1 cellular context compared by ENCODE assay signal in genomic region chr16:2267913-2268666, GRCh38.
TF ChIP-seq lines count a peak whose summit lies in the region.

Gene RNPS1, minus strand, starts transcription at chr16:2268126. Its CDS starts 3,483 bp downstream, at chr16:2264643.

TF ChIP-seq in HepG2, 621 proteins besides CTCF, POLR2A, EP300 and RAD21 (continued from another document and continues in another):
- TF ChIP-seq ZNF687 (CRISPR knock-in tag; IDR thresholded peaks at IDR 0.05) (peak; percentile 91), ZNF335 (CRISPR knock-in tag; IDR thresholded peaks at IDR 0.05) (peak; percentile 88), PHF5A (CRISPR knock-in tag; IDR thresholded peaks at IDR 0.05; ENCODE audit: low read depth, unreplicated experiment) (no peak), TFAP4 (IDR thresholded peaks at IDR 0.05; ENCODE audit: borderline replicate concordance, low read depth) (peak; percentile 53; the same call in 1 of the 2 replicates), PRDM4 (CRISPR knock-in tag; IDR thresholded peaks at IDR 0.05; ENCODE audit: borderline replicate concordance) (no peak), HOXA5 (CRISPR knock-in tag; IDR thresholded peaks at IDR 0.05) (peak; percentile 67; the same call in 1 of the 2 replicates), MATR3 (CRISPR knock-in tag; IDR thresholded peaks at IDR 0.05) (no peak), ZEB1 (IDR thresholded peaks at IDR 0.05; ENCODE audit: insufficient replicate concordance, low read depth) (peak; percentile 75), ZNF7 (CRISPR knock-in tag; IDR thresholded peaks at IDR 0.05) (no peak), ZNF430 (CRISPR knock-in tag; IDR thresholded peaks at IDR 0.05) (peak; percentile 83), ZNF574 (CRISPR knock-in tag; IDR thresholded peaks at IDR 0.05) (peak; percentile 80), THAP7 (CRISPR knock-in tag; IDR thresholded peaks at IDR 0.05) (peak; percentile 89; the same call in 1 of the 2 replicates), ZKSCAN1 (IDR thresholded peaks at IDR 0.05; ENCODE audit: low read length) (no peak), ZNF615 (CRISPR knock-in tag; IDR thresholded peaks at IDR 0.05; ENCODE audit: borderline replicate concordance) (peak; percentile 80; the same call in 1 of the 2 replicates), CHD2 (IDR thresholded peaks at IDR 0.05; ENCODE audit: low read depth, low read length) (0 out of 2 replicates have a peak, but pooled peaks have one; percentile 16), MZF1 (CRISPR knock-in tag; IDR thresholded peaks at IDR 0.05; ENCODE audit: borderline replicate concordance) (0 out of 2 replicates have a peak, but pooled peaks have one; percentile 28), TRIM24 (CRISPR knock-in tag; IDR thresholded peaks at IDR 0.05) (no peak), SNRNP70 (IDR thresholded peaks at IDR 0.05; ENCODE audit: low read depth, low read length) (no peak), ZC3H4 (CRISPR knock-in tag; IDR thresholded peaks at IDR 0.05; ENCODE audit: borderline replicate concordance) (no peak), BHLHE40 (IDR thresholded peaks at IDR 0.05; ENCODE audit: low read length) (no peak), ZBTB20 (CRISPR knock-in tag; IDR thresholded peaks at IDR 0.05; ENCODE audit: borderline replicate concordance, low read depth) (peak; percentile 59), ZBTB34 (CRISPR knock-in tag; IDR thresholded peaks at IDR 0.05) (0 out of 2 replicates have a peak, but pooled peaks have one; percentile 24), TEAD3 (CRISPR knock-in tag; optimal IDR thresholded peaks at IDR 0.05; ENCODE audit: borderline replicate concordance) (peak; percentile 59), GPN1 (CRISPR knock-in tag; IDR thresholded peaks at IDR 0.05; ENCODE audit: borderline replicate concordance) (no peak), ZNF549 (CRISPR knock-in tag; IDR thresholded peaks at IDR 0.05) (no peak), ATF5 (CRISPR knock-in tag; IDR thresholded peaks at IDR 0.05; ENCODE audit: low read depth) (no peak), ZSCAN22 (CRISPR knock-in tag; IDR thresholded peaks at IDR 0.05) (no peak; the same call in 1 of the 2 replicates), CCAR2 (optimal IDR thresholded peaks at IDR 0.05; ENCODE audit: low read depth, low read length) (no peak), ZNF589 (CRISPR knock-in tag; conservative IDR thresholded peaks at IDR 0.05) (no peak), ZNF367 (CRISPR knock-in tag; IDR thresholded peaks at IDR 0.05; ENCODE audit: borderline replicate concordance) (peak; percentile 68; the same call in 1 of the 2 replicates), DDIT3 (CRISPR knock-in tag; IDR thresholded peaks at IDR 0.05) (no peak), ZNF484 (CRISPR knock-in tag; IDR thresholded peaks at IDR 0.05; ENCODE audit: borderline replicate concordance, low read depth) (no peak), ZBTB40 (IDR thresholded peaks at IDR 0.05) (no peak), ZBTB40 (CRISPR knock-in tag; IDR thresholded peaks at IDR 0.05) (peak; percentile 2; the same call in 1 of the 2 replicates), ZNF780A (CRISPR knock-in tag; IDR thresholded peaks at IDR 0.05) (peak; percentile 32; the same call in 1 of the 2 replicates), ZNF354B (CRISPR knock-in tag; IDR thresholded peaks at IDR 0.05) (no peak)
